Comparison of ENCODE assay signal across 27 cellular contexts in genomic region chr9:116322521-116322920, GRCh38.
DNase-seq lines count a peak whose midpoint lies in the region; ATAC-seq and TF ChIP-seq lines count a peak whose summit lies in the region.
"Had no signal": no experiment of that assay in that cellular context is flagged by ENCODE, and none has a peak within 500 bp of the region (broad histone marks: within the 10 kb centered on the region; RNA-seq: fewer than 3 reads in every experiment).

No MANE protein-coding gene starts in this region.

- no peak for TF ChIP-seq RAD21 in IMR-90 (IDR thresholded peaks at IDR 0.05; ENCODE audit: low read length)

- intact Hi-C loops in IMR-90 (cut with micrococcal nuclease) (no loop called here), lower leg skin (cut with DNase I; ENCODE audit: low total_unique reads) (no loop called here)

- peaks cover 12% of the 10 kb centered on the region for H3K9me1 ChIP-seq in IMR-90 (ENCODE audit: insufficient read depth, low read length)

- H3K4me1 ChIP-seq in IMR-90 (ENCODE audit: control insufficient read depth, insufficient read depth, low read length) (peaks cover 10% of the 10 kb centered on the region), smooth muscle cell (ENCODE audit: low read depth) (peaks cover 30% of the 10 kb centered on the region)
- H3K4me1 ChIP-seq: parathyroid adenoma had no signal

- H2BK20ac ChIP-seq in IMR-90 (ENCODE audit: low read depth, low read length): 0 out of 2 replicates have a peak overlapping the region, but pooled peaks have one; percentile 10

- H3K4me3 ChIP-seq in IMR-90 (ENCODE audit: insufficient read depth, low read depth, low read length): no peak overlapping the region
- H3K4me3 ChIP-seq in choroid plexus epithelial cell (ENCODE audit: low read depth, low read length): no peak overlapping the region
- H3K4me3 ChIP-seq in lower leg skin (ENCODE audit: low read depth, poor library complexity, severe bottlenecking): no peak overlapping the region
- H3K4me3 ChIP-seq in smooth muscle cell: no peak overlapping the region
- H3K4me3 ChIP-seq: coronary artery, gastrocnemius medialis, left ventricle myocardium inferior, right atrium auricular region had no signal

- no peak overlapping the region for H2AFZ ChIP-seq in IMR-90 (replicated peaks; ENCODE audit: low read length, poor library complexity)
- H2AFZ ChIP-seq in smooth muscle cell (ENCODE audit: low read depth): no peak overlapping the region
- H2AFZ ChIP-seq: parathyroid adenoma had no signal

- H3K9ac ChIP-seq in IMR-90 (ENCODE audit: low read depth, low read length): no peak overlapping the region
- no peak overlapping the region for H3K9ac ChIP-seq in smooth muscle cell (ENCODE audit: low read depth)
- H3K9ac ChIP-seq: parathyroid adenoma had no signal

- H4K5ac ChIP-seq in IMR-90 (ENCODE audit: low read depth, low read length): no peak overlapping the region

- no peak overlapping the region for H4K91ac ChIP-seq in IMR-90 (ENCODE audit: insufficient read depth, low read depth, low read length)

- peaks cover 23% of the 10 kb centered on the region for H3F3A ChIP-seq in smooth muscle cell (ENCODE audit: low read depth)

- no peak overlapping the region for H2BK120ac ChIP-seq in IMR-90 (ENCODE audit: low read depth, low read length)

- H4K20me1 ChIP-seq in IMR-90 (ENCODE audit: insufficient read depth, low read length) (peaks cover 12% of the 10 kb centered on the region; the same call in 1 of the 2 replicates), smooth muscle cell (ENCODE audit: low read depth) (peaks cover 48% of the 10 kb centered on the region)

- no peak overlapping the region for H2AK5ac ChIP-seq in IMR-90 (ENCODE audit: low read depth, low read length)

- CTCF ChIA-PET in IMR-90 (lab: Yijun Ruan, JAX): no interaction called here

- in situ Hi-C loops in IMR-90 (cut with MboI; ENCODE audit: low sequenced_read_pairs): no loop called here

- no peak overlapping the region for H4K8ac ChIP-seq in IMR-90 (ENCODE audit: low read depth in 2 of 2, low read length in 2 of 2)

- H3K9me3 ChIP-seq in IMR-90 (ENCODE audit: control insufficient read depth, insufficient read depth, low read length) (no peaks in the 10 kb centered on the region), smooth muscle cell (replicated peaks; ENCODE audit: low read depth) (no peaks in the 10 kb centered on the region)
- H3K9me3 ChIP-seq: gastrocnemius medialis, left ventricle myocardium inferior, right atrium auricular region had no signal

- H3K4ac ChIP-seq in IMR-90 (ENCODE audit: low read depth, low read length): no peak overlapping the region

- no peak overlapping the region for H3K18ac ChIP-seq in IMR-90 (ENCODE audit: low read depth, low read length)

- H3K27ac ChIP-seq in IMR-90 (ENCODE audit: insufficient read depth, low read length) (no peak overlapping the region), smooth muscle cell (ENCODE audit: low read depth) (peak overlapping the region; percentile 22)
- H3K27ac ChIP-seq: coronary artery, gastrocnemius medialis, left ventricle myocardium inferior, parathyroid adenoma, right atrium auricular region had no signal

- no CpG with 5 or more reads among the region's 2 CpGs for WGBS in IMR-90 (ENCODE audit: extremely low coverage in 2 of 2, insufficient read length in 1 of 2), 2 experiments
- 59 to 85% methylated on average over 2 of the region's 2 CpGs for WGBS in lower leg skin, 2 donors
- 39% methylated on average over 2 of the region's 2 CpGs for WGBS in smooth muscle cell (ENCODE audit: low lambda C conversion rate)

- H2AK9ac ChIP-seq in IMR-90 (replicated peaks; ENCODE audit: low read depth, low read length, poor library complexity): no peak overlapping the region

- no peak overlapping the region for H2BK5ac ChIP-seq in IMR-90 (ENCODE audit: low read depth, low read length, poor library complexity, severe bottlenecking)

- H3K79me2 ChIP-seq in smooth muscle cell (ENCODE audit: low read depth): no peaks in the 10 kb centered on the region
- H3K79me2 ChIP-seq: parathyroid adenoma had no signal

- TF ChIP-seq CTCF in IMR-90 (conservative IDR thresholded peaks at IDR 0.05; ENCODE audit: low read depth, low read length): no peak
- no peak for TF ChIP-seq CTCF in choroid plexus epithelial cell (conservative IDR thresholded peaks at IDR 0.05; ENCODE audit: low read depth, low read length)
- TF ChIP-seq CTCF in lower leg skin (IDR thresholded peaks at IDR 0.05): no peak
- no peak for TF ChIP-seq CTCF in smooth muscle cell (IDR thresholded peaks at IDR 0.05; ENCODE audit: borderline replicate concordance, insufficient read depth, poor library complexity, severe bottlenecking)

- no peak overlapping the region for H3K56ac ChIP-seq in IMR-90 (ENCODE audit: extremely low read depth, insufficient read depth, low read length)

- dilution Hi-C loops in IMR-90 (cut with HindIII; ENCODE audit: low sequenced_read_pairs, unreplicated experiment): no loop called here

- H3K23ac ChIP-seq in IMR-90 (ENCODE audit: low read depth, low read length): no peak overlapping the region

- peaks cover 0 to 11% of the 10 kb centered on the region in 2 experiments; a peak in 1 of 4 replicates for H3K79me1 ChIP-seq in IMR-90 (ENCODE audit: low read depth in 1 of 2, low read length in 2 of 2)

- POLR2A ChIA-PET in IMR-90 (lab: Charles Lee; ENCODE audit: unreplicated experiment): no interaction called here

- H3K36me3 ChIP-seq in IMR-90 (ENCODE audit: control insufficient read depth, insufficient read depth, low read length): peaks cover 37% of the 10 kb centered on the region
- no peaks in the 10 kb centered on the region for H3K36me3 ChIP-seq in smooth muscle cell (ENCODE audit: low read depth)
- H3K36me3 ChIP-seq: gastrocnemius medialis, left ventricle myocardium inferior, right atrium auricular region had no signal

- H3K27me3 ChIP-seq in IMR-90 (ENCODE audit: control insufficient read depth, insufficient read depth, low read length) (no peaks in the 10 kb centered on the region), smooth muscle cell (ENCODE audit: low read depth) (no peaks in the 10 kb centered on the region)
- H3K27me3 ChIP-seq: gastrocnemius medialis, right atrium auricular region had no signal

- DNase-seq in IMR-90: peak; percentile 35
- peak; percentile 63 for DNase-seq in choroid plexus epithelial cell (ENCODE audit: low read depth)
- peak; percentile 18 to 57 for DNase-seq in lower leg skin (ENCODE audit: low spot score in 2 of 2)
- DNase-seq in smooth muscle cell (lab: John Stamatoyannopoulos, UW; ENCODE audit: unreplicated experiment): no peak
- DNase-seq in CD1c-positive myeloid dendritic cell (ENCODE audit: extremely low spot score): no peak
- no peak for DNase-seq in NCI-H82 treated with DMSO at 0.1 percent for 48 hours (lab: John Stamatoyannopoulos, UW; ENCODE audit: unreplicated experiment)
- DNase-seq: activated CD4-positive, alpha-beta T cell treated with anti-CD3 and anti-CD28 coated beads, Interleukin-2, amount 50 U/mL, for 48 hours; activated CD4-positive, CD25-positive, alpha-beta regulatory T cell; activated naive CD4-positive, alpha-beta T cell treated with anti-CD3 and anti-CD28 coated beads for 36 hours; amniotic stem cell; CD4-positive, alpha-beta T cell; effector memory CD4-positive, alpha-beta T cell; EL; gastrocnemius medialis; hippocampal formation; KG1; left ventricle myocardium inferior; natural killer cell; NCI-H1417 treated with DMSO at 0.1 percent for 48 hours; NCI-H2107; stimulated activated CD4-positive, alpha-beta T cell treated with anti-CD3 and anti-CD28 coated beads, Interleukin-4, amount 100 ng/mL, for 4 hours; stimulated activated naive CD4-positive, alpha-beta T cell; T-helper 1 cell had no signal

- no peak overlapping the region; the same call in 2 of the 3 replicates for H2BK15ac ChIP-seq in IMR-90 (ENCODE audit: low read depth, low read length)

- H3K14ac ChIP-seq in IMR-90 (replicated peaks; ENCODE audit: low read depth, low read length): no peak overlapping the region

- TF ChIP-seq POLR2A in IMR-90 (IDR thresholded peaks at IDR 0.05; ENCODE audit: low read depth, low read length): no peak
- TF ChIP-seq POLR2A in lower leg skin (IDR thresholded peaks at IDR 0.05): no peak

- no TSS peak for BruUV-seq in IMR-90 (replicated peaks; lab: Mats Ljungman, UMichigan)

- H3K4me2 ChIP-seq in IMR-90 (ENCODE audit: low read depth, low read length): no peak overlapping the region
- H3K4me2 ChIP-seq in smooth muscle cell: peak overlapping the region; percentile 67

- ATAC-seq in IMR-90 (ENCODE audit: low read depth) (no peak), HG02840 (IDR thresholded peaks at IDR 0.05; ENCODE audit: low FRiP score, unreplicated experiment) (no peak)
- ATAC-seq: natural killer cell had no signal

TF ChIP-seq in IMR-90, 13 proteins besides CTCF, POLR2A, EP300 and RAD21:
- TF ChIP-seq, protein P1, sequence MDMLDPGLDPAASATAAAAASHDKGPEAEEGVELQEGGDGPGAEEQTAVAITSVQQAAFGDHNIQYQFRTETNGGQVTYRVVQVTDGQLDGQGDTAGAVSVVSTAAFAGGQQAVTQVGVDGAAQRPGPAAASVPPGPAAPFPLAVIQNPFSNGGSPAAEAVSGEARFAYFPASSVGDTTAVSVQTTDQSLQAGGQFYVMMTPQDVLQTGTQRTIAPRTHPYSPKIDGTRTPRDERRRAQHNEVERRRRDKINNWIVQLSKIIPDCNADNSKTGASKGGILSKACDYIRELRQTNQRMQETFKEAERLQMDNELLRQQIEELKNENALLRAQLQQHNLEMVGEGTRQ (IDR thresholded peaks at IDR 0.05; ENCODE audit: low read depth, low read length): no peak
- TF ChIP-seq CEBPB (IDR thresholded peaks at IDR 0.05; ENCODE audit: low read depth, low read length) (no peak), MXI1 (IDR thresholded peaks at IDR 0.05; ENCODE audit: borderline replicate concordance, low read depth, low read length) (no peak), ELK1 (IDR thresholded peaks at IDR 0.05; ENCODE audit: borderline replicate concordance, low read depth, low read length) (no peak), CHD1 (IDR thresholded peaks at IDR 0.05; ENCODE audit: low read depth, low read length) (no peak), SMC3 (IDR thresholded peaks at IDR 0.05; ENCODE audit: low read depth, low read length) (no peak), MAFK (IDR thresholded peaks at IDR 0.05; ENCODE audit: low read depth, low read length) (no peak)

Comparison
In these comparisons a context has a peak if more than half of its experiments do, and no peak if none do; other contexts are left out.
1. DNase-seq: peak in IMR-90 (single experiment), choroid plexus epithelial cell (single experiment) and lower leg skin (2 of 2); none in smooth muscle cell (single experiment), CD1c-positive myeloid dendritic cell (single experiment) and NCI-H82 treated with DMSO at 0.1 percent for 48 hours (single experiment).